ENCODE assay signal across 15 cellular contexts in genomic region chr1:239998312-239998649, GRCh38.
A peak's percentile ranks its signal among the peaks of the same experiment; 100 is the strongest.
DNase-seq lines count a peak whose midpoint lies in the region; ATAC-seq, FAIRE-seq and TF ChIP-seq lines count a peak whose summit lies in the region.
"Had no signal": no experiment of that assay in that cellular context is flagged by ENCODE, and none has a peak within 500 bp of the region (broad histone marks: within the 10 kb centered on the region; RNA-seq: fewer than 3 reads in every experiment).

No MANE protein-coding gene starts in this region.

- H3K4me1 ChIP-seq in PC-3 (ENCODE audit: insufficient read depth, low read length) (peaks cover 43% of the 10 kb centered on the region), fibroblast of lung (ENCODE audit: control insufficient read depth, extremely low read depth, insufficient read depth, low read length) (no peaks in the 10 kb centered on the region)
- H3K4me1 ChIP-seq in effector memory CD4-positive, alpha-beta T cell (ENCODE audit: control insufficient read depth, insufficient read depth, low read length, poor library complexity, severe bottlenecking): no peaks in the 10 kb centered on the region
- H3K4me1 ChIP-seq: prostate gland had no signal

- no peaks in the 10 kb centered on the region for H3K79me2 ChIP-seq in PC-3 (ENCODE audit: low read length)
- H3K79me2 ChIP-seq in fibroblast of lung (ENCODE audit: control insufficient read depth, insufficient read depth, low read length): no peaks in the 10 kb centered on the region

- H2AFZ ChIP-seq in PC-3 (ENCODE audit: low read length) (peak overlapping the region; percentile 28), fibroblast of lung (ENCODE audit: low read length) (no peak overlapping the region)

- H3K27ac Mint-ChIP-seq in progenitor cell of endocrine pancreas: no peak overlapping the region
- H3K27ac Mint-ChIP-seq: activated CD4-positive, alpha-beta T cell treated with anti-CD3 and anti-CD28 coated beads, Interleukin-2, amount 10 ng/mL, durations not matched to agents 7 days and 5 days; IgD-negative memory B cell had no signal

- H3K27me3 Mint-ChIP-seq in progenitor cell of endocrine pancreas: peaks cover 88% of the 10 kb centered on the region

- H4K20me1 ChIP-seq in PC-3 (ENCODE audit: low read length): no peaks in the 10 kb centered on the region
- H4K20me1 ChIP-seq in fibroblast of lung (ENCODE audit: control insufficient read depth, extremely low read depth, insufficient read depth, low read length): no peaks in the 10 kb centered on the region

- H3F3A ChIP-seq in PC-3 (ENCODE audit: low read length, unreplicated experiment): peaks cover 6% of the 10 kb centered on the region

- CTCF ChIA-PET in PC-3 (lab: Charles Lee): no interaction called here

- no peaks in the 10 kb centered on the region for H3K36me3 Mint-ChIP-seq in progenitor cell of endocrine pancreas (ENCODE audit: insufficient read depth)

- ATAC-seq in PC-3 (no peak), GM18907 (IDR thresholded peaks at IDR 0.05; ENCODE audit: unreplicated experiment) (no peak)
- ATAC-seq: esophagus mucosa, GM12878 had no signal

- FAIRE-seq in D721Med (lab: Jason Lieb, UNC): peak; percentile 66
- FAIRE-seq: GM12878 had no signal

- H3K27me3 ChIP-seq in PC-3 (ENCODE audit: low read length) (no peaks in the 10 kb centered on the region), fibroblast of lung (ENCODE audit: control insufficient read depth, insufficient read depth, low read length) (peaks cover 26% of the 10 kb centered on the region)
- H3K27me3 ChIP-seq in effector memory CD4-positive, alpha-beta T cell (replicated peaks; ENCODE audit: control insufficient read depth, insufficient read depth, low read length, poor library complexity, severe bottlenecking): peaks cover 21% of the 10 kb centered on the region

- no peak for DNase-seq in D721Med (ENCODE audit: insufficient read length, low spot score)
- DNase-seq in PC-3: no peak
- no peak for DNase-seq in fibroblast of lung (ENCODE audit: low read depth in 2 of 2)
- DNase-seq in progenitor cell of endocrine pancreas (ENCODE audit: low spot score, unreplicated experiment): no peak
- DNase-seq in OCI-M1 (lab: John Stamatoyannopoulos, UW): no peak
- no peak for DNase-seq in effector memory CD4-positive, alpha-beta T cell
- no peak for DNase-seq in AG08396 (ENCODE audit: low spot score)
- DNase-seq: activated CD4-positive, alpha-beta T cell treated with anti-CD3 and anti-CD28 coated beads, Interleukin-2, amount 10 ng/mL, durations not matched to agents 7 days and 5 days; NCI-H2171; SHP77 treated with DMSO at 0.1 percent for 48 hours had no signal

- TF ChIP-seq CTCF in D721Med (IDR thresholded peaks at IDR 0.05; ENCODE audit: insufficient read depth, missing control alignments) (no peak), PC-3 (conservative IDR thresholded peaks at IDR 0.05; ENCODE audit: low read depth, low read length) (no peak), fibroblast of lung (conservative IDR thresholded peaks at IDR 0.05 in 1 of 2, IDR thresholded peaks at IDR 0.05 in 1 of 2; ENCODE audit: low read depth in 1 of 2, low read length in 2 of 2) (no peak), progenitor cell of endocrine pancreas (IDR thresholded peaks at IDR 0.05; ENCODE audit: unreplicated experiment) (no peak)

- no peaks in the 10 kb centered on the region for H3K9me2 ChIP-seq in PC-3 (replicated peaks; ENCODE audit: low read length)

- peaks cover 5% of the 10 kb centered on the region for H3K4me1 Mint-ChIP-seq in progenitor cell of endocrine pancreas (ENCODE audit: low read depth)
- H3K4me1 Mint-ChIP-seq: IgD-negative memory B cell had no signal

- no peaks in the 10 kb centered on the region for H3K9me3 ChIP-seq in PC-3 (ENCODE audit: low read length)
- H3K9me3 ChIP-seq in fibroblast of lung (ENCODE audit: control insufficient read depth, insufficient read depth, low read depth, low read length): no peaks in the 10 kb centered on the region
- H3K9me3 ChIP-seq in effector memory CD4-positive, alpha-beta T cell (ENCODE audit: control insufficient read depth, low read length): no peaks in the 10 kb centered on the region
- H3K9me3 ChIP-seq: prostate gland had no signal

- H3K9ac ChIP-seq in PC-3 (ENCODE audit: low read length) (0 out of 2 replicates have a peak overlapping the region, but pooled peaks have one; percentile 16), fibroblast of lung (ENCODE audit: insufficient read depth, low read length) (no peak overlapping the region)

- peaks cover 7% of the 10 kb centered on the region for H3K9me3 Mint-ChIP-seq in progenitor cell of endocrine pancreas (ENCODE audit: low read depth)
- H3K9me3 Mint-ChIP-seq: activated CD4-positive, alpha-beta T cell treated with anti-CD3 and anti-CD28 coated beads, Interleukin-2, amount 10 ng/mL, durations not matched to agents 7 days and 5 days had no signal

- no TSS peak for BruUV-seq in PC-3 (replicated peaks; lab: Mats Ljungman, UMichigan)

- H3K4me3 ChIP-seq in PC-3 (ENCODE audit: low read length): peak overlapping the region; percentile 22; the same call in 1 of the 2 replicates
- peak overlapping the region in 2 of 4 experiments; percentile 33 to 41 for H3K4me3 ChIP-seq in fibroblast of lung (replicated peaks in 1 of 4; ENCODE audit: control extremely low read depth in 1 of 4, insufficient read depth in 1 of 4, low read depth in 3 of 4, low read length in 4 of 4)
- no peak overlapping the region for H3K4me3 ChIP-seq in effector memory CD4-positive, alpha-beta T cell (ENCODE audit: insufficient read depth, low read depth, low read length, poor library complexity, severe bottlenecking)
- H3K4me3 ChIP-seq: GM12878 had no signal

- POLR2A ChIA-PET in PC-3 (lab: Charles Lee; ENCODE audit: unreplicated experiment): no interaction called here

- H3K27ac ChIP-seq in PC-3 (ENCODE audit: low read length) (peak overlapping the region; percentile 62), fibroblast of lung (ENCODE audit: insufficient read depth, low read length) (no peak overlapping the region)
- H3K27ac ChIP-seq in effector memory CD4-positive, alpha-beta T cell (ENCODE audit: insufficient read depth, low read length, poor library complexity, severe bottlenecking): no peak overlapping the region
- H3K27ac ChIP-seq: prostate gland had no signal

- intact Hi-C loops in PC-3 (cut with micrococcal nuclease): no loop called here

- peak overlapping the region; percentile 64 for H3K4me3 Mint-ChIP-seq in progenitor cell of endocrine pancreas (ENCODE audit: low read depth)
- H3K4me3 Mint-ChIP-seq: activated CD4-positive, alpha-beta T cell treated with anti-CD3 and anti-CD28 coated beads, Interleukin-2, amount 10 ng/mL, durations not matched to agents 7 days and 5 days; IgD-negative memory B cell had no signal

- H3K36me3 ChIP-seq in PC-3 (ENCODE audit: low read depth, low read length) (no peaks in the 10 kb centered on the region), fibroblast of lung (ENCODE audit: control insufficient read depth, insufficient read depth, low read length) (no peaks in the 10 kb centered on the region)
- H3K36me3 ChIP-seq in effector memory CD4-positive, alpha-beta T cell (ENCODE audit: control insufficient read depth, insufficient read depth, low read length): no peaks in the 10 kb centered on the region
- H3K36me3 ChIP-seq: prostate gland had no signal

- H3K4me2 ChIP-seq in PC-3 (ENCODE audit: low read length) (peak overlapping the region; percentile 56), fibroblast of lung (ENCODE audit: extremely low read depth, insufficient read depth, low read length) (peak overlapping the region; percentile 60)
